Comparison of ENCODE assay signal across 8 cellular contexts in genomic region chr3:186882881-186883685, GRCh38. TPM values are rescaled to one million over a fixed set of nuclear protein-coding genes. Genes with fewer than 3 reads are reported as not detected.
DNase-seq lines count a peak whose midpoint lies in the region; ATAC-seq and TF ChIP-seq lines count a peak whose summit lies in the region.

No MANE protein-coding gene starts in this region.

- H3K36me3 Mint-ChIP-seq in Caco-2 (ENCODE audit: insufficient read depth, unreplicated experiment): no peaks in the 10 kb centered on the region

- no peaks in the 10 kb centered on the region for H3K36me3 ChIP-seq in SJSA1
- H3K36me3 ChIP-seq in brain microvascular endothelial cell (replicated peaks): no peaks in the 10 kb centered on the region
- H3K36me3 ChIP-seq in Caco-2 (ENCODE audit: control insufficient read depth, insufficient read depth, low read length): no peaks in the 10 kb centered on the region

- intact Hi-C loops in Caco-2 (cut with micrococcal nuclease; ENCODE audit: unreplicated experiment): no loop called here

- no peak overlapping the region for H3K4me3 Mint-ChIP-seq in Caco-2 (ENCODE audit: unreplicated experiment)

- H3K27ac ChIP-seq in SJSA1: peak overlapping the region; percentile 38
- peak overlapping the region; percentile 78 for H3K27ac ChIP-seq in brain microvascular endothelial cell

- POLR2A ChIA-PET in Caco-2 (lab: Charles Lee): interaction anchor here (0.6 kb wide), 1 partner anchor 697 kb away, joined by 3 read pairs; no protein-coding TSS in a partner anchor

- no peaks in the 10 kb centered on the region for H3K9me3 Mint-ChIP-seq in Caco-2 (ENCODE audit: unreplicated experiment)

- ATAC-seq in HG02970 (IDR thresholded peaks at IDR 0.05; ENCODE audit: low FRiP score, unreplicated experiment): no peak
- ATAC-seq in GM21723 (IDR thresholded peaks at IDR 0.05; ENCODE audit: unreplicated experiment): no peak

- no peaks in the 10 kb centered on the region for H3K27me3 ChIP-seq in SJSA1 (replicated peaks)
- H3K27me3 ChIP-seq in brain microvascular endothelial cell (replicated peaks): no peaks in the 10 kb centered on the region
- no peaks in the 10 kb centered on the region for H3K27me3 ChIP-seq in Caco-2 (replicated peaks; ENCODE audit: control insufficient read depth, insufficient read depth, low read length)

- DNase-seq in EL (peak; percentile 89), SJSA1 (ENCODE audit: low read depth in 1 of 2, low spot score in 2 of 2) (peak; percentile 50 to 59), brain microvascular endothelial cell (peak; percentile 91), GM13977 (ENCODE audit: low spot score) (no peak), Caco-2 (no peak)
- DNase-seq in stimulated activated CD4-positive, alpha-beta T cell treated with anti-CD3 and anti-CD28 coated beads, Interleukin-12 subunit alpha, Interleukin-12 subunit beta, amount 100 ng/mL, for 24 hours (ENCODE audit: low read depth in 2 of 2): peak; percentile 24 to 28

- no peaks in the 10 kb centered on the region for H3K27me3 Mint-ChIP-seq in Caco-2 (ENCODE audit: insufficient read depth, unreplicated experiment)

- H3K4me1 ChIP-seq in SJSA1 (replicated peaks) (peaks cover 17% of the 10 kb centered on the region), Caco-2 (no peaks in the 10 kb centered on the region; the same call in 1 of the 2 replicates)

- in situ Hi-C loops in brain microvascular endothelial cell (cut with HindIII; ENCODE audit: low pct_ligation_motif_present, low sequenced_read_pairs) (no loop called here), GM13977 (cut with MboI; ENCODE audit: low pct_unique_long_range_greater_than_20kb, low sequenced_read_pairs, unreplicated experiment) (no loop called here)

- no TSS peak for BruUV-seq in Caco-2 (replicated peaks; lab: Mats Ljungman, UMichigan)

- CTCF ChIA-PET in Caco-2 (lab: Charles Lee): no interaction called here

- H3K4me3 ChIP-seq in SJSA1: no peak overlapping the region
- no peak overlapping the region for H3K4me3 ChIP-seq in brain microvascular endothelial cell (ENCODE audit: low read depth, low read length)
- no peak overlapping the region for H3K4me3 ChIP-seq in Caco-2 (ENCODE audit: low read depth, low read length)

- no peak for TF ChIP-seq CTCF in brain microvascular endothelial cell (IDR thresholded peaks at IDR 0.05; ENCODE audit: low read depth, low read length, missing control alignments)
- TF ChIP-seq CTCF in GM13977 (IDR thresholded peaks at IDR 0.05; ENCODE audit: extremely low read depth, insufficient read depth, missing control alignments): no peak
- no peak for TF ChIP-seq CTCF in Caco-2 (IDR thresholded peaks at IDR 0.05; ENCODE audit: insufficient read depth in 1 of 2, low read depth in 1 of 2, low read length in 1 of 2, severe bottlenecking in 1 of 2, unreplicated experiment in 1 of 2)

- no peak overlapping the region for H3K27ac Mint-ChIP-seq in Caco-2 (ENCODE audit: unreplicated experiment)

- no peaks in the 10 kb centered on the region for H3K4me1 Mint-ChIP-seq in Caco-2 (ENCODE audit: low read depth, unreplicated experiment)

- no peaks in the 10 kb centered on the region for H3K9me3 ChIP-seq in SJSA1 (replicated peaks)
- no peaks in the 10 kb centered on the region for H3K9me3 ChIP-seq in Caco-2

RNA-seq across cellular contexts. Expression of gene ADIPOQ, which starts 40.6 kb away (rescaled TPM):
- not detected in 2 replicates for total RNA-seq in SJSA1 (2014; rRNA removed; shearing (Covaris generic))
- not detected in 2 replicates for total RNA-seq in Caco-2 (2022)

RNA-seq across cellular contexts. Expression of gene ST6GAL1, which starts 47.2 kb away (rescaled TPM):
- total RNA-seq in SJSA1 (2014; rRNA removed; shearing (Covaris generic)): 0.03 and 0.11 TPM in 2 replicates
- total RNA-seq in Caco-2 (2022): 34.6 and 40.3 TPM in 2 replicates

Comparison
In these comparisons a context has a peak if more than half of its experiments do, and no peak if none do; other contexts are left out.
1. DNase-seq: peak in EL (single experiment), SJSA1 (2 of 2), brain microvascular endothelial cell (single experiment) and stimulated activated CD4-positive, alpha-beta T cell treated with anti-CD3 and anti-CD28 coated beads, Interleukin-12 subunit alpha, Interleukin-12 subunit beta, amount 100 ng/mL, for 24 hours (2 of 2); none in GM13977 (single experiment) and Caco-2 (0 of 2).
2. RNA of gene ST6GAL1, which starts 47.2 kb away (total RNA-seq): 34.6 to 40.3 TPM in Caco-2; 0.03 to 0.11 TPM in SJSA1; every median in the first group is over 10 times any median in the second.